ENCODE assay signal across 23 cellular contexts in genomic region chr10:61029411-61029810, GRCh38.
"Had no signal": no experiment of that assay in that cellular context is flagged by ENCODE, and none has a peak within 500 bp of the region (broad histone marks: within the 10 kb centered on the region; RNA-seq: fewer than 3 reads in every experiment).

No MANE protein-coding gene starts in this region.

- H2AFZ ChIP-seq: parathyroid adenoma had no signal

- DNase-seq: activated B cell treated with CpG ODN at 0.5 μM for 24 hours; activated CD4-positive, alpha-beta memory T cell treated with anti-CD3 and anti-CD28 coated beads for 36 hours; activated CD4-positive, alpha-beta T cell treated with anti-CD3 and anti-CD28 coated beads for 4 hours; activated CD8-positive, alpha-beta memory T cell treated with anti-CD3 and anti-CD28 coated beads, Interleukin-2, amount 10 ng/mL, durations not matched to agents 7 days and 5 days; activated naive CD4-positive, alpha-beta T cell treated with Interleukin-2 at 50 U/mL for 16 hours; activated naive CD8-positive, alpha-beta T cell treated with anti-CD3 and anti-CD28 coated beads, Interleukin-2, amount 10 ng/mL, durations not matched to agents 7 days and 5 days; body of pancreas; cortex of kidney; effector CD4-positive, alpha-beta T cell; foreskin melanocyte; glutamatergic neuron; natural killer cell; sigmoid colon; spleen; stimulated activated CD4-positive, alpha-beta T cell treated with anti-CD3 and anti-CD28 coated beads, Interleukin-4, amount 100 ng/mL, for 4 hours; T-cell; T-helper 9 cell; upper lobe of right lung had no signal

- H3K27me3 Mint-ChIP-seq: activated CD8-positive, alpha-beta memory T cell treated with anti-CD3 and anti-CD28 coated beads, Interleukin-2, amount 10 ng/mL, durations not matched to agents 7 days and 5 days; activated naive CD8-positive, alpha-beta T cell treated with anti-CD3 and anti-CD28 coated beads, Interleukin-2, amount 10 ng/mL, durations not matched to agents 7 days and 5 days had no signal

- H3K27ac Mint-ChIP-seq: activated B cell treated with CpG ODN at 0.5 μM for 24 hours; activated CD4-positive, alpha-beta memory T cell treated with anti-CD3 and anti-CD28 coated beads for 36 hours; activated CD8-positive, alpha-beta memory T cell treated with anti-CD3 and anti-CD28 coated beads, Interleukin-2, amount 10 ng/mL, durations not matched to agents 7 days and 5 days; activated naive CD8-positive, alpha-beta T cell treated with anti-CD3 and anti-CD28 coated beads, Interleukin-2, amount 10 ng/mL, durations not matched to agents 7 days and 5 days; natural killer cell; stimulated activated memory B cell treated with anti-CD40 and anti-IgM and Interleukin-4, amounts not matched to agents 10 μg/mL and 1 μg/mL and 100 μg/mL, for 72 hours; T-cell had no signal

- H3K36me3 ChIP-seq: neutrophil, sigmoid colon, spleen, thoracic aorta, upper lobe of right lung had no signal

- H3K9me3 ChIP-seq: body of pancreas, neutrophil, sigmoid colon, spleen, thoracic aorta, upper lobe of right lung had no signal

- H3K4me3 Mint-ChIP-seq: activated B cell treated with CpG ODN at 0.5 μM for 24 hours; activated CD4-positive, alpha-beta memory T cell treated with anti-CD3 and anti-CD28 coated beads for 36 hours; activated CD8-positive, alpha-beta memory T cell treated with anti-CD3 and anti-CD28 coated beads, Interleukin-2, amount 10 ng/mL, durations not matched to agents 7 days and 5 days; activated naive CD8-positive, alpha-beta T cell treated with anti-CD3 and anti-CD28 coated beads, Interleukin-2, amount 10 ng/mL, durations not matched to agents 7 days and 5 days; central memory CD8-positive, alpha-beta T cell; natural killer cell; stimulated activated memory B cell treated with anti-CD40 and anti-IgM and Interleukin-4, amounts not matched to agents 10 μg/mL and 1 μg/mL and 100 μg/mL, for 72 hours; T-cell had no signal

- H3K27me3 ChIP-seq: body of pancreas, neutrophil, sigmoid colon, spleen, upper lobe of right lung had no signal

- ATAC-seq: activated CD8-positive, alpha-beta memory T cell treated with anti-CD3 and anti-CD28 coated beads, Interleukin-2, amount 10 ng/mL, durations not matched to agents 7 days and 5 days; body of pancreas; natural killer cell; stimulated activated memory B cell treated with anti-CD40 and anti-IgM and Interleukin-4, amounts not matched to agents 10 μg/mL and 1 μg/mL and 100 μg/mL, for 72 hours; T-cell; upper lobe of right lung had no signal

- H3K9ac ChIP-seq: parathyroid adenoma had no signal

- H3K4me3 ChIP-seq: body of pancreas, sigmoid colon, spleen, thoracic aorta, upper lobe of right lung had no signal

- H3K9me3 Mint-ChIP-seq: activated B cell treated with CpG ODN at 0.5 μM for 24 hours; activated CD4-positive, alpha-beta memory T cell treated with anti-CD3 and anti-CD28 coated beads for 36 hours; activated naive CD8-positive, alpha-beta T cell treated with anti-CD3 and anti-CD28 coated beads, Interleukin-2, amount 10 ng/mL, durations not matched to agents 7 days and 5 days; natural killer cell; stimulated activated memory B cell treated with anti-CD40 and anti-IgM and Interleukin-4, amounts not matched to agents 10 μg/mL and 1 μg/mL and 100 μg/mL, for 72 hours; T-cell had no signal

- H3K4me1 Mint-ChIP-seq: activated B cell treated with CpG ODN at 0.5 μM for 24 hours; activated CD8-positive, alpha-beta memory T cell treated with anti-CD3 and anti-CD28 coated beads, Interleukin-2, amount 10 ng/mL, durations not matched to agents 7 days and 5 days; activated naive CD8-positive, alpha-beta T cell treated with anti-CD3 and anti-CD28 coated beads, Interleukin-2, amount 10 ng/mL, durations not matched to agents 7 days and 5 days; central memory CD8-positive, alpha-beta T cell; natural killer cell; stimulated activated memory B cell treated with anti-CD40 and anti-IgM and Interleukin-4, amounts not matched to agents 10 μg/mL and 1 μg/mL and 100 μg/mL, for 72 hours; T-cell had no signal

- H3K36me3 Mint-ChIP-seq: activated CD4-positive, alpha-beta memory T cell treated with anti-CD3 and anti-CD28 coated beads for 36 hours; activated CD8-positive, alpha-beta memory T cell treated with anti-CD3 and anti-CD28 coated beads, Interleukin-2, amount 10 ng/mL, durations not matched to agents 7 days and 5 days; activated naive CD8-positive, alpha-beta T cell treated with anti-CD3 and anti-CD28 coated beads, Interleukin-2, amount 10 ng/mL, durations not matched to agents 7 days and 5 days; natural killer cell; stimulated activated memory B cell treated with anti-CD40 and anti-IgM and Interleukin-4, amounts not matched to agents 10 μg/mL and 1 μg/mL and 100 μg/mL, for 72 hours; T-cell had no signal

- H3K27ac ChIP-seq: body of pancreas, neutrophil, parathyroid adenoma, sigmoid colon, spleen, thoracic aorta, upper lobe of right lung had no signal

- H3K79me2 ChIP-seq: parathyroid adenoma had no signal

- H3K4me1 ChIP-seq: body of pancreas, parathyroid adenoma, sigmoid colon, spleen, upper lobe of right lung had no signal
